Comparison of ENCODE assay signal across 8 cellular contexts in the genomic region with DNA sequence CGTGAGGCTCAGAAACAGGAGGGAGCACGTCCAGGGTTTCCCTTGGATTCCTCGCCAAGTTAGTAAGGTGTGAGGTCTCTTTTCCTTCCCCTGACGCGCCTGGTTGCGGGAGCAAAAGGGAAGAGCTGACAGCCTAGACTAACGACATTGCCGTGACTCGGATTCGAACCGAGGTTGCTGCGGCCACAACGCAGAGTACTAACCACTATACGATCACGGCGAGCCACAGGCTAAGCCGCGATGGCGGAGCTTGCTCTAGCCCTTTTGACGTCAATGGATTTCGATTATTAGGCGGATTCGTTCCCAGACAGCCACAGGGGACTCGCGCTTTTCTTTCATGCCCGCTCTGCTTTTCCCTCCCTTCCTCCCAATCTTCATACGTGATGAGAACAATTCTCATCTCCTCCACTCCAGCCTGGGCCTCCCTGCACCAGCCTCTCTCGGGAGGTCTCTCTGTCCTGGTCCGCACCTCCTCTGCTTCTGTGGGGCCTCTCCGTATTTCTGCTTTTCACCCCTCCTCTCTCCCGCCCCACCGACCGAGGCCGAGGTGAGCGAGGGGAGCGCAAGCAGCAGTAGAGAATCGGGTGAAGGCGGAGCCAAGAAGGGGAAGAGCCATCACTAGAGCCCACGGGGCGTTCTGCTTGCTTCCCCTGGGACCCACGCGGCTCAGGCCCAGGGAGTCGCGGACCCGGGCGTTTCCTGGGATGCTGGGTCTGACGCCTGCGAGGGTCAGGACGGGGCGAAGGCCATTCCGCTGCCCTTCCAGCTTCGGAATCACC.
DNase-seq lines count a peak whose midpoint lies in the region; ATAC-seq, FAIRE-seq and TF ChIP-seq lines count a peak whose summit lies in the region.
"Not testable (repeated sequence)": the region's sequence is repeated elsewhere in the genome, so short reads cannot be mapped to it uniquely, and the experiment has no call there.

No MANE protein-coding gene starts in this region.

- not testable (repeated sequence) for H3K27me3 ChIP-seq in endothelial cell of umbilical vein (ENCODE audit: control insufficient read depth in 2 of 2, insufficient read depth in 2 of 2, low read length in 2 of 2); uterus
- H3K27me3 ChIP-seq in lower lobe of right lung (ENCODE audit: low read depth), result peaks cover 28% of the 10 kb centered on the region

- CTCF ChIA-PET in endothelial cell of umbilical vein (lab: Charles Lee), result interaction anchor here (1.0 to 1.1 kb wide), 2 partner anchors 23 to 24 kb away, joined by 6 to 8 read pairs; no protein-coding TSS in a partner anchor

- H3K9me1 ChIP-seq in endothelial cell of umbilical vein (replicated peaks; ENCODE audit: control insufficient read depth, extremely low read depth, insufficient read depth, low read length), result not testable (repeated sequence)

- H3K27ac ChIP-seq in endothelial cell of umbilical vein (ENCODE audit: insufficient read depth, low read depth, low read length); lower lobe of right lung: not testable (repeated sequence)
- H3K27ac ChIP-seq in uterus, result peak overlapping the region; percentile 63 to 75

- H3K9me3 ChIP-seq in endothelial cell of umbilical vein (replicated peaks; ENCODE audit: control insufficient read depth, insufficient read depth, low read length); lower lobe of right lung; uterus: not testable (repeated sequence)

- H3K27ac Mint-ChIP-seq in activated T-helper 1 cell treated with anti-CD3 and anti-CD28 coated beads, Interleukin-12 subunit alpha, Interleukin-12 subunit beta, Interleukin-2, Interleukin-4 antibody, amounts not matched to agents 30 ng/mL and 10 ng/mL and 1 ng/mL, durations not matched to agents 14 hours and 24 hours and 36 hours, result not testable (repeated sequence)

- peaks cover 30% of the 10 kb centered on the region for H3K4me1 Mint-ChIP-seq in activated T-helper 1 cell treated with anti-CD3 and anti-CD28 coated beads, Interleukin-12 subunit alpha, Interleukin-12 subunit beta, Interleukin-2, Interleukin-4 antibody, amounts not matched to agents 30 ng/mL and 10 ng/mL and 1 ng/mL, durations not matched to agents 14 hours and 24 hours and 36 hours (ENCODE audit: low read depth)

- DNase-seq in T follicular helper cell (ENCODE audit: low read depth) (peak; percentile 34), lower lobe of right lung (peak; percentile 58), uterus (peak; percentile 67 to 79)
- DNase-seq in activated T-helper 1 cell treated with anti-CD3 and anti-CD28 coated beads, Interleukin-12 subunit alpha, Interleukin-12 subunit beta, Interleukin-2, Interleukin-4 antibody, amounts not matched to agents 30 ng/mL and 10 ng/mL and 1 ng/mL, durations not matched to agents 14 hours and 24 hours and 36 hours (ENCODE audit: low spot score), result peak; percentile 31
- DNase-seq in endothelial cell of umbilical vein (ENCODE audit: low read depth, low spot score), result not testable (repeated sequence)
- DNase-seq in stimulated activated CD4-positive, alpha-beta T cell treated with anti-CD3 and anti-CD28 coated beads, Interleukin-12 subunit alpha, Interleukin-12 subunit beta, amount 100 ng/mL, for 24 hours (ENCODE audit: low read depth in 2 of 2), result peak; percentile 63 to 80

- peak overlapping the region; percentile 37 for H3K9ac ChIP-seq in endothelial cell of umbilical vein (replicated peaks; ENCODE audit: extremely low read depth, insufficient read depth, low read length)

- H3K36me3 Mint-ChIP-seq in activated T-helper 1 cell treated with anti-CD3 and anti-CD28 coated beads, Interleukin-12 subunit alpha, Interleukin-12 subunit beta, Interleukin-2, Interleukin-4 antibody, amounts not matched to agents 30 ng/mL and 10 ng/mL and 1 ng/mL, durations not matched to agents 14 hours and 24 hours and 36 hours (ENCODE audit: low read depth), result not testable (repeated sequence)

- FAIRE-seq in endothelial cell of umbilical vein (lab: Jason Lieb, UNC), result peak; percentile 95

- H3K4me3 Mint-ChIP-seq in activated T-helper 1 cell treated with anti-CD3 and anti-CD28 coated beads, Interleukin-12 subunit alpha, Interleukin-12 subunit beta, Interleukin-2, Interleukin-4 antibody, amounts not matched to agents 30 ng/mL and 10 ng/mL and 1 ng/mL, durations not matched to agents 14 hours and 24 hours and 36 hours, result peak overlapping the region; percentile 83

- not testable (repeated sequence) for TF ChIP-seq POLR2A in endothelial cell of umbilical vein (IDR thresholded peaks at IDR 0.05; ENCODE audit: low read depth, low read length); uterus (IDR thresholded peaks at IDR 0.05)

- H2AFZ ChIP-seq in endothelial cell of umbilical vein (ENCODE audit: low read depth, low read length), result peak overlapping the region; percentile 86

- dilution Hi-C loops in endothelial cell of umbilical vein (cut with MboI; ENCODE audit: extremely low pct_ligation_motif_present, low sequenced_read_pairs), result not testable (repeated sequence)

- H3K79me2 ChIP-seq in endothelial cell of umbilical vein (ENCODE audit: control insufficient read depth, insufficient read depth, low read length), result not testable (repeated sequence)

- POLR2A ChIA-PET in endothelial cell of umbilical vein (lab: Charles Lee), result interaction anchor here (0.7 kb wide), 2 partner anchors 22 to 39 kb away, joined by 4 read pairs; no protein-coding TSS in a partner anchor

- H3K27me3 Mint-ChIP-seq in activated T-helper 1 cell treated with anti-CD3 and anti-CD28 coated beads, Interleukin-12 subunit alpha, Interleukin-12 subunit beta, Interleukin-2, Interleukin-4 antibody, amounts not matched to agents 30 ng/mL and 10 ng/mL and 1 ng/mL, durations not matched to agents 14 hours and 24 hours and 36 hours (ENCODE audit: insufficient read depth), result not testable (repeated sequence)

- H3K4me3 ChIP-seq in endothelial cell of umbilical vein (replicated peaks in 1 of 3; ENCODE audit: insufficient read depth in 1 of 3, low read depth in 1 of 3, low read length in 3 of 3) (peak overlapping the region; percentile 39 to 73 (median 68)), lower lobe of right lung (peak overlapping the region; percentile 45), uterus (peak overlapping the region; percentile 33 to 43)

- peak overlapping the region; percentile 91 for H3K4me2 ChIP-seq in endothelial cell of umbilical vein (ENCODE audit: insufficient read depth, low read length)

- H3K9me3 Mint-ChIP-seq in activated T-helper 1 cell treated with anti-CD3 and anti-CD28 coated beads, Interleukin-12 subunit alpha, Interleukin-12 subunit beta, Interleukin-2, Interleukin-4 antibody, amounts not matched to agents 30 ng/mL and 10 ng/mL and 1 ng/mL, durations not matched to agents 14 hours and 24 hours and 36 hours, result not testable (repeated sequence)

- ATAC-seq in GM19035 (IDR thresholded peaks at IDR 0.05; ENCODE audit: unreplicated experiment), result peak; percentile 78
- ATAC-seq in HG02973 (IDR thresholded peaks at IDR 0.05; ENCODE audit: unreplicated experiment), result peak; percentile 70
- ATAC-seq in lower lobe of right lung, result peak; percentile 89 to 91

- H3K36me3 ChIP-seq in endothelial cell of umbilical vein (ENCODE audit: control insufficient read depth in 2 of 2, extremely low read depth in 1 of 2, insufficient read depth in 2 of 2, low read length in 2 of 2); lower lobe of right lung; uterus: not testable (repeated sequence)

- not testable (repeated sequence) for H3K4me1 ChIP-seq in endothelial cell of umbilical vein (ENCODE audit: control insufficient read depth, extremely low read depth, insufficient read depth, low read length); lower lobe of right lung; uterus

- TSS peak; percentile 100 for BruUV-seq in endothelial cell of umbilical vein (replicated peaks; lab: Mats Ljungman, UMichigan)

- H4K20me1 ChIP-seq in endothelial cell of umbilical vein (replicated peaks; ENCODE audit: control insufficient read depth, extremely low read depth, insufficient read depth, low read length), result not testable (repeated sequence)

- TF ChIP-seq CTCF in endothelial cell of umbilical vein (IDR thresholded peaks at IDR 0.05; ENCODE audit: extremely low read depth in 1 of 2, insufficient read depth in 1 of 2, low read depth in 1 of 2, low read length in 2 of 2); lower lobe of right lung (IDR thresholded peaks at IDR 0.05); uterus (IDR thresholded peaks at IDR 0.05): not testable (repeated sequence)

- intact Hi-C loops in activated T-helper 1 cell treated with anti-CD3 and anti-CD28 coated beads, Interleukin-12 subunit alpha, Interleukin-12 subunit beta, Interleukin-2, Interleukin-4 antibody, amounts not matched to agents 30 ng/mL and 10 ng/mL and 1 ng/mL, durations not matched to agents 14 hours and 24 hours and 36 hours (cut with micrococcal nuclease), result loop anchor here (1.0 to 2.0 kb wide), 2 partner anchors 16 to 32 kb away; no protein-coding TSS in a partner anchor
- intact Hi-C loops in endothelial cell of umbilical vein (cut with micrococcal nuclease); lower lobe of right lung (cut with DNase I); uterus (cut with DNase I; ENCODE audit: low total_unique reads): not testable (repeated sequence)
